ENCODE assay signal across 10 cellular contexts in genomic region chr11:67355794-67356550, GRCh38. TPM values are rescaled to one million over a fixed set of nuclear protein-coding genes. Genes with fewer than 3 reads are reported as not detected.
DNase-seq lines count a peak whose midpoint lies in the region; ATAC-seq, FAIRE-seq and TF ChIP-seq lines count a peak whose summit lies in the region.
"Had no signal": no experiment of that assay in that cellular context is flagged by ENCODE, and none has a peak within 500 bp of the region (broad histone marks: within the 10 kb centered on the region; RNA-seq: fewer than 3 reads in every experiment).

No MANE protein-coding gene starts in this region.

- TF ChIP-seq CTCF in K562 (IDR thresholded peaks at IDR 0.05 in 2 of 3, conservative IDR thresholded peaks at IDR 0.05 in 1 of 3; ENCODE audit: insufficient read depth in 2 of 3, low read depth in 1 of 3, low read length in 3 of 3) = no peak
- TF ChIP-seq CTCF in mucosa of descending colon (IDR thresholded peaks at IDR 0.05) = no peak
- TF ChIP-seq CTCF in upper lobe of right lung (IDR thresholded peaks at IDR 0.05) = no peak
- no peak for TF ChIP-seq CTCF in omental fat pad (IDR thresholded peaks at IDR 0.05)

- TF ChIP-seq RAD21 in K562 (CRISPR knock-in tag; conservative IDR thresholded peaks at IDR 0.05 in 1 of 2, IDR thresholded peaks at IDR 0.05 in 1 of 2) = no peak

- TF ChIP-seq EP300 in K562 (IDR thresholded peaks at IDR 0.05; ENCODE audit: low read length) = no peak

- H3K9me3 Mint-ChIP-seq in activated naive CD4-positive, alpha-beta T cell treated with anti-CD3 and anti-CD28 coated beads for 36 hours = no peaks in the 10 kb centered on the region

- H2AFZ ChIP-seq in K562 (ENCODE audit: low read depth, low read length) = 0 out of 2 replicates have a peak overlapping the region, but pooled peaks have one; percentile 51

- H3K9me3 ChIP-seq in K562 (replicated peaks; ENCODE audit: control insufficient read depth, insufficient read depth, low read depth, low read length) (no peaks in the 10 kb centered on the region), mucosa of descending colon (no peaks in the 10 kb centered on the region), upper lobe of right lung (no peaks in the 10 kb centered on the region)

- 67% methylated on average over 4 of the region's 4 CpGs for WGBS in K562 (ENCODE audit: insufficient coverage, low coverage, missing lambda C conversion rate)

- no peak for DNase-seq in activated naive CD4-positive, alpha-beta T cell treated with anti-CD3 and anti-CD28 coated beads for 36 hours
- no peak for DNase-seq in activated naive CD4-positive, alpha-beta T cell treated with Interleukin-2 at 50 U/mL for 16 hours
- DNase-seq in K562 (ENCODE audit: extremely low read depth in 1 of 4, low spot score in 3 of 4) (peak in 1 of 4 experiments; percentile 1), mucosa of descending colon (peak; percentile 42 to 64 (median 53)), upper lobe of right lung (peak; percentile 47), omental fat pad (ENCODE audit: low spot score) (no peak), HuH-7 (ENCODE audit: low spot score) (no peak), DMS153 (lab: John Stamatoyannopoulos, UW) (no peak)
- DNase-seq: cortex of kidney had no signal

- no peak for TF ChIP-seq POLR2A in K562 (conservative IDR thresholded peaks at IDR 0.05)

- no peak overlapping the region for H3K4me3 ChIP-seq in K562
- no peak overlapping the region for H3K4me3 ChIP-seq in mucosa of descending colon
- H3K4me3 ChIP-seq in upper lobe of right lung = no peak overlapping the region

- ATAC-seq in K562 = no peak
- ATAC-seq in mucosa of descending colon = peak; percentile 8
- no peak for ATAC-seq in upper lobe of right lung
- no peak for ATAC-seq in omental fat pad (ENCODE audit: low FRiP score)

- no peak for FAIRE-seq in K562 (lab: Jason Lieb, UNC)

- H3K9ac ChIP-seq in K562 (ENCODE audit: insufficient read depth in 1 of 2, low read depth in 2 of 2, low read length in 2 of 2) = peak overlapping the region; percentile 80 to 87

- no peaks in the 10 kb centered on the region for H3K27me3 ChIP-seq in K562 (ENCODE audit: control insufficient read depth in 2 of 2, insufficient read depth in 2 of 2, low read length in 2 of 2)
- no peaks in the 10 kb centered on the region for H3K27me3 ChIP-seq in upper lobe of right lung

- peaks cover 37% of the 10 kb centered on the region for H3K4me1 Mint-ChIP-seq in activated naive CD4-positive, alpha-beta T cell treated with anti-CD3 and anti-CD28 coated beads for 36 hours (ENCODE audit: low read depth)

- BruUV-seq in K562 (replicated peaks; lab: Mats Ljungman, UMichigan) = no TSS peak

- H3K36me3 Mint-ChIP-seq in activated naive CD4-positive, alpha-beta T cell treated with anti-CD3 and anti-CD28 coated beads for 36 hours (ENCODE audit: low read depth) = no peaks in the 10 kb centered on the region

- CTCF ChIA-PET in activated naive CD4-positive, alpha-beta T cell treated with anti-CD3 and anti-CD28 coated beads for 36 hours (lab: Charles Lee) = interaction anchor here (0.7 to 17.3 kb wide), 17 partner anchors 8 to 228 kb away, joined by 3 to 636 read pairs (median 4); partner anchors contain the start of genes CLCF1, GSTP1, PPP1CA and RAD9A
- CTCF ChIA-PET in K562 (lab: Yijun Ruan, JAX; ENCODE audit: low intra/inter-chr PET ratio) = interaction anchor here (1.1 to 3.7 kb wide), 4 partner anchors 18 to 29 kb away, joined by 3 to 41 read pairs (median 14); partner anchors contain the start of gene CLCF1

- H3K4me1 ChIP-seq in K562 (replicated peaks in 1 of 2; ENCODE audit: control insufficient read depth in 2 of 2, insufficient read depth in 2 of 2, low read length in 2 of 2) = peaks cover 50 to 62% of the 10 kb centered on the region in 2 experiments
- peaks cover 52% of the 10 kb centered on the region for H3K4me1 ChIP-seq in mucosa of descending colon (ENCODE audit: low read depth)
- H3K4me1 ChIP-seq in upper lobe of right lung = peaks cover 60% of the 10 kb centered on the region

- POLR2A ChIA-PET in K562 (lab: Yijun Ruan, JAX) = interaction anchor here (0.5 to 0.9 kb wide), 6 partner anchors 9 to 1851 kb away, joined by 3 to 4 read pairs (median 3); no protein-coding TSS in a partner anchor

- H3K4me2 ChIP-seq in K562 (ENCODE audit: insufficient read depth, low read length) = no peak overlapping the region; the same call in 1 of the 2 replicates

- H3K36me3 ChIP-seq in K562 (ENCODE audit: control insufficient read depth, insufficient read depth, low read length) = peaks cover 4% of the 10 kb centered on the region; the same call in 1 of the 3 replicates
- no peaks in the 10 kb centered on the region for H3K36me3 ChIP-seq in mucosa of descending colon (ENCODE audit: low read depth)
- H3K36me3 ChIP-seq in upper lobe of right lung = no peaks in the 10 kb centered on the region

- intact Hi-C loops in activated naive CD4-positive, alpha-beta T cell treated with anti-CD3 and anti-CD28 coated beads for 36 hours (cut with micrococcal nuclease) = no loop called here
- intact Hi-C loops in K562 (cut with micrococcal nuclease) (loop anchor here (5.0 kb wide), 1 partner anchor 151 kb away; the partner anchor contains the start of genes CDK2AP2 and PITPNM1), mucosa of descending colon (cut with DNase I, micrococcal nuclease) (no loop called here), upper lobe of right lung (cut with DNase I) (no loop called here)

- peak overlapping the region; percentile 60 for H3K27ac Mint-ChIP-seq in activated naive CD4-positive, alpha-beta T cell treated with anti-CD3 and anti-CD28 coated beads for 36 hours

- peaks cover 8% of the 10 kb centered on the region for H3K79me2 ChIP-seq in K562 (ENCODE audit: control insufficient read depth, insufficient read depth, low read length)

- no peak overlapping the region for H3K4me3 Mint-ChIP-seq in activated naive CD4-positive, alpha-beta T cell treated with anti-CD3 and anti-CD28 coated beads for 36 hours

- no peaks in the 10 kb centered on the region for H3K9me1 ChIP-seq in K562 (ENCODE audit: control insufficient read depth, insufficient read depth, low read length)

- H3K27ac ChIP-seq in K562 (ENCODE audit: extremely low read depth, low read depth, low read length) (peak overlapping the region; percentile 92), upper lobe of right lung (peak overlapping the region; percentile 99)

- H4K20me1 ChIP-seq in K562 (replicated peaks; ENCODE audit: control insufficient read depth, insufficient read depth, low read length) = no peaks in the 10 kb centered on the region

- in situ Hi-C loops in K562 (cut with MboI) = no loop called here

- no peaks in the 10 kb centered on the region for H3K27me3 Mint-ChIP-seq in activated naive CD4-positive, alpha-beta T cell treated with anti-CD3 and anti-CD28 coated beads for 36 hours (ENCODE audit: low read depth)

RNA-seq across cellular contexts. Expression of gene POLD4, which starts 2.6 kb away (rescaled TPM):
- total RNA-seq in activated naive CD4-positive, alpha-beta T cell treated with anti-CD3 and anti-CD28 coated beads for 36 hours = 10 to 100 TPM; 40.7 to 42.0 TPM
- total RNA-seq in K562 (2011; cell fraction: chromatin; rRNA removed; ENCODE audit: low replicate concordance) = 26.2 and 67.4 TPM in 2 replicates
- 64.6 and 81.5 TPM in 2 replicates for total RNA-seq in K562 (2011; cell fraction: nucleolus; rRNA removed)
- total RNA-seq in K562 (2011; cell fraction: nucleoplasm; rRNA removed) = 46.1 and 55.9 TPM in 2 replicates
- total RNA-seq in K562 (2014; rRNA removed) = 53.6 and 56.2 TPM in 2 replicates
- total RNA-seq in K562 (2014; rRNA removed; fragmentation: Illumina TruSeq; extraction: Trizol) = 8.3 and 9.9 TPM in 2 replicates
- 18.3 and 18.7 TPM in 2 replicates for total RNA-seq in K562 (2015; rRNA removed; fragmentation: Illumina TruSeq; extraction: Trizol)
- total RNA-seq in K562 (2021) = 32.7 and 42.1 TPM in 2 replicates
- 39.4 and 42.2 TPM in 2 replicates for polyA plus RNA-seq in K562 (2011; rRNA removed)
- polyA plus RNA-seq in K562 (2011; cell fraction: cytosol; rRNA removed) = 73.0 and 175 TPM in 2 replicates
- polyA plus RNA-seq in K562 (2011; cell fraction: nucleus; rRNA removed) = 55.9 and 110 TPM in 2 replicates
- 66.3 and 137 TPM in 2 replicates for polyA plus RNA-seq in K562 (2012)
- polyA plus RNA-seq in K562 (2014; fragmentation: Illumina TruSeq; extraction: Trizol) = 10.6 and 25.7 TPM in 2 replicates
- polyA plus RNA-seq in K562 (2014; fragmentation: Nextera tagmentation; extraction: Ambion mirVana) = 1 to 10 TPM; 5.8 to 6.1 TPM
- polyA plus RNA-seq in K562 (2014; rRNA removed) = 64.5 and 69.7 TPM in 2 replicates
- polyA minus RNA-seq in K562 (2011; rRNA and poly(A)+ RNA removed) = 6.7 and 10.2 TPM in 2 replicates
- polyA minus RNA-seq in K562 (2011; cell fraction: cytosol; rRNA and poly(A)+ RNA removed) = 21.3 and 21.8 TPM in 2 replicates
- 27.2 and 29.6 TPM in 2 replicates for polyA minus RNA-seq in K562 (2011; cell fraction: nucleus; rRNA and poly(A)+ RNA removed)
- 100 to 1,000 TPM; 130 to 266 (median 201) TPM for total RNA-seq in mucosa of descending colon
- total RNA-seq in upper lobe of right lung = 69.3 TPM
- 100 to 1,000 TPM in 1 of 4 donors, 10 to 100 TPM in 3; 67.5 to 141 (median 81.9) TPM for total RNA-seq in omental fat pad

RNA-seq across cellular contexts. Expression of gene CLCF1, which starts 17.4 kb away (rescaled TPM):
- not detected for total RNA-seq in activated naive CD4-positive, alpha-beta T cell treated with anti-CD3 and anti-CD28 coated beads for 36 hours
- total RNA-seq in K562 (2011; cell fraction: chromatin; rRNA removed; ENCODE audit: low replicate concordance) = 4.3 and 8.4 TPM in 2 replicates
- total RNA-seq in K562 (2011; cell fraction: nucleolus; rRNA removed) = 3.4 and 5.3 TPM in 2 replicates
- 3.7 and 8.0 TPM in 2 replicates for total RNA-seq in K562 (2011; cell fraction: nucleoplasm; rRNA removed)
- 2.4 and 3.2 TPM in 2 replicates for total RNA-seq in K562 (2014; rRNA removed)
- total RNA-seq in K562 (2014; rRNA removed; fragmentation: Illumina TruSeq; extraction: Trizol) = 1.1 and 1.2 TPM in 2 replicates
- total RNA-seq in K562 (2015; rRNA removed; fragmentation: Illumina TruSeq; extraction: Trizol) = 1.9 and 2.0 TPM in 2 replicates
- 3.6 and 4.3 TPM in 2 replicates for total RNA-seq in K562 (2021)
- polyA plus RNA-seq in K562 (2011; rRNA removed) = 3.0 and 4.1 TPM in 2 replicates
- polyA plus RNA-seq in K562 (2011; cell fraction: cytosol; rRNA removed) = 5.7 and 8.8 TPM in 2 replicates
- polyA plus RNA-seq in K562 (2011; cell fraction: nucleus; rRNA removed) = 9.3 and 20.8 TPM in 2 replicates
- 2.9 and 5.3 TPM in 2 replicates for polyA plus RNA-seq in K562 (2012)
- polyA plus RNA-seq in K562 (2014; fragmentation: Illumina TruSeq; extraction: Trizol) = 3.1 and 3.6 TPM in 2 replicates
- under 1 TPM; 0.49 to 0.80 TPM for polyA plus RNA-seq in K562 (2014; fragmentation: Nextera tagmentation; extraction: Ambion mirVana)
- 3.8 and 5.8 TPM in 2 replicates for polyA plus RNA-seq in K562 (2014; rRNA removed)
- 0.78 and 2.1 TPM in 2 replicates for polyA minus RNA-seq in K562 (2011; rRNA and poly(A)+ RNA removed)
- 2.4 and 4.2 TPM in 2 replicates for polyA minus RNA-seq in K562 (2011; cell fraction: cytosol; rRNA and poly(A)+ RNA removed)
- 1.7 and 1.8 TPM in 2 replicates for polyA minus RNA-seq in K562 (2011; cell fraction: nucleus; rRNA and poly(A)+ RNA removed)
- 1 to 10 TPM; 2.2 to 3.0 (median 2.7) TPM for total RNA-seq in mucosa of descending colon
- 4.0 TPM for total RNA-seq in upper lobe of right lung
- total RNA-seq in omental fat pad = 10 to 100 TPM in 3 of 4 donors, 1 to 10 TPM in 1; 4.1 to 51.4 (median 25.1) TPM

RNA-seq across cellular contexts. Expression of gene RAD9A, which starts 35.8 kb away (rescaled TPM):
- 10 to 100 TPM; 29.5 to 30.7 TPM for total RNA-seq in activated naive CD4-positive, alpha-beta T cell treated with anti-CD3 and anti-CD28 coated beads for 36 hours
- 59.7 and 169 TPM in 2 replicates for total RNA-seq in K562 (2011; cell fraction: chromatin; rRNA removed; ENCODE audit: low replicate concordance)
- total RNA-seq in K562 (2011; cell fraction: nucleolus; rRNA removed) = 116 and 126 TPM in 2 replicates
- 63.0 and 77.4 TPM in 2 replicates for total RNA-seq in K562 (2011; cell fraction: nucleoplasm; rRNA removed)
- total RNA-seq in K562 (2014; rRNA removed) (17.1 and 25.1 TPM in 2 replicates), K562 (2014; rRNA removed; fragmentation: Illumina TruSeq; extraction: Trizol) (5.7 and 6.7 TPM in 2 replicates), K562 (2015; rRNA removed; fragmentation: Illumina TruSeq; extraction: Trizol) (15.3 and 16.1 TPM in 2 replicates), K562 (2021) (33.3 and 41.2 TPM in 2 replicates), mucosa of descending colon (10 to 100 TPM; 27.9 to 39.3 (median 29.1) TPM), upper lobe of right lung (20.7 TPM), omental fat pad (10 to 100 TPM in 2 of 4 donors, 1 to 10 TPM in 2; 5.5 to 18.0 (median 10.4) TPM)
- polyA plus RNA-seq in K562 (2011; rRNA removed) (16.0 and 30.7 TPM in 2 replicates), K562 (2014; fragmentation: Illumina TruSeq; extraction: Trizol) (27.3 and 29.2 TPM in 2 replicates), K562 (2014; fragmentation: Nextera tagmentation; extraction: Ambion mirVana) (1 to 10 TPM; 1.4 to 1.5 TPM), K562 (2014; rRNA removed) (35.9 and 39.7 TPM in 2 replicates)
- polyA plus RNA-seq in K562 (2011; cell fraction: cytosol; rRNA removed) = 23.8 and 34.6 TPM in 2 replicates
- polyA plus RNA-seq in K562 (2011; cell fraction: nucleus; rRNA removed) = 98.1 and 127 TPM in 2 replicates
- 33.0 and 38.6 TPM in 2 replicates for polyA plus RNA-seq in K562 (2012)
- polyA minus RNA-seq in K562 (2011; rRNA and poly(A)+ RNA removed) = 5.2 and 7.3 TPM in 2 replicates
- polyA minus RNA-seq in K562 (2011; cell fraction: cytosol; rRNA and poly(A)+ RNA removed) = 15.1 and 20.2 TPM in 2 replicates
- 22.5 and 24.4 TPM in 2 replicates for polyA minus RNA-seq in K562 (2011; cell fraction: nucleus; rRNA and poly(A)+ RNA removed)

RNA-seq across cellular contexts. Expression of gene PPP1CA, which starts 45.7 kb away (rescaled TPM):
- 100 to 1,000 TPM; 202 to 204 TPM for total RNA-seq in activated naive CD4-positive, alpha-beta T cell treated with anti-CD3 and anti-CD28 coated beads for 36 hours
- total RNA-seq in K562 (2011; cell fraction: chromatin; rRNA removed; ENCODE audit: low replicate concordance) = 37.0 and 127 TPM in 2 replicates
- 133 and 148 TPM in 2 replicates for total RNA-seq in K562 (2011; cell fraction: nucleolus; rRNA removed)
- 56.8 and 75.5 TPM in 2 replicates for total RNA-seq in K562 (2011; cell fraction: nucleoplasm; rRNA removed)
- total RNA-seq in K562 (2014; rRNA removed) (228 and 302 TPM in 2 replicates), K562 (2014; rRNA removed; fragmentation: Illumina TruSeq; extraction: Trizol) (104 and 122 TPM in 2 replicates), K562 (2015; rRNA removed; fragmentation: Illumina TruSeq; extraction: Trizol) (188 and 200 TPM in 2 replicates), K562 (2021) (235 and 242 TPM in 2 replicates), mucosa of descending colon (100 to 1,000 TPM; 130 to 239 (median 209) TPM), upper lobe of right lung (134 TPM), omental fat pad (100 to 1,000 TPM in 2 of 4 donors, 10 to 100 TPM in 2; 91.9 to 110 (median 97.6) TPM)
- polyA plus RNA-seq in K562 (2011; rRNA removed) (167 and 176 TPM in 2 replicates), K562 (2014; fragmentation: Illumina TruSeq; extraction: Trizol) (205 and 253 TPM in 2 replicates), K562 (2014; fragmentation: Nextera tagmentation; extraction: Ambion mirVana) (10 to 100 TPM; 18.2 to 51.4 TPM), K562 (2014; rRNA removed) (191 and 208 TPM in 2 replicates)
- 324 and 501 TPM in 2 replicates for polyA plus RNA-seq in K562 (2011; cell fraction: cytosol; rRNA removed)
- 128 and 201 TPM in 2 replicates for polyA plus RNA-seq in K562 (2011; cell fraction: nucleus; rRNA removed)
- polyA plus RNA-seq in K562 (2012) = 225 and 287 TPM in 2 replicates
- polyA minus RNA-seq in K562 (2011; rRNA and poly(A)+ RNA removed) = 80.8 and 116 TPM in 2 replicates
- polyA minus RNA-seq in K562 (2011; cell fraction: cytosol; rRNA and poly(A)+ RNA removed) = 120 and 127 TPM in 2 replicates
- 44.8 and 70.1 TPM in 2 replicates for polyA minus RNA-seq in K562 (2011; cell fraction: nucleus; rRNA and poly(A)+ RNA removed)

RNA-seq across cellular contexts. Expression of gene TBC1D10C, which starts 47.9 kb away (rescaled TPM):
- total RNA-seq in activated naive CD4-positive, alpha-beta T cell treated with anti-CD3 and anti-CD28 coated beads for 36 hours = 10 to 100 TPM; 73.7 to 81.4 TPM
- 0.39 and 3.0 TPM in 2 replicates for total RNA-seq in K562 (2011; cell fraction: chromatin; rRNA removed; ENCODE audit: low replicate concordance)
- total RNA-seq in K562 (2011; cell fraction: nucleolus; rRNA removed) = 1.8 and 3.3 TPM in 2 replicates
- 0.81 and 1.9 TPM in 2 replicates for total RNA-seq in K562 (2011; cell fraction: nucleoplasm; rRNA removed)
- total RNA-seq in K562 (2014; rRNA removed) (0.68 and 1.1 TPM in 2 replicates), K562 (2014; rRNA removed; fragmentation: Illumina TruSeq; extraction: Trizol) (0.22 and 0.26 TPM in 2 replicates), K562 (2015; rRNA removed; fragmentation: Illumina TruSeq; extraction: Trizol) (0.90 and 1.1 TPM in 2 replicates), K562 (2021) (1.2 and 1.5 TPM in 2 replicates), mucosa of descending colon (1 to 10 TPM; 5.0 to 8.4 (median 5.3) TPM), upper lobe of right lung (26.8 TPM), omental fat pad (1 to 10 TPM; 1.6 to 7.1 (median 3.4) TPM)
- polyA plus RNA-seq in K562 (2011; rRNA removed) (0.95 and 1.1 TPM in 2 replicates), K562 (2014; fragmentation: Illumina TruSeq; extraction: Trizol) (0.16 and 0.71 TPM in 2 replicates), K562 (2014; fragmentation: Nextera tagmentation; extraction: Ambion mirVana) (not detected), K562 (2014; rRNA removed) (0.93 and 1.7 TPM in 2 replicates)
- 1.1 and 2.0 TPM in 2 replicates for polyA plus RNA-seq in K562 (2011; cell fraction: cytosol; rRNA removed)
- 8.2 and 12.2 TPM in 2 replicates for polyA plus RNA-seq in K562 (2011; cell fraction: nucleus; rRNA removed)
- 1.2 and 2.3 TPM in 2 replicates for polyA plus RNA-seq in K562 (2012)
- 0.27 and 0.53 TPM in 2 replicates for polyA minus RNA-seq in K562 (2011; rRNA and poly(A)+ RNA removed)
- polyA minus RNA-seq in K562 (2011; cell fraction: cytosol; rRNA and poly(A)+ RNA removed) = not detected in 2 replicates
- 1.8 and 2.3 TPM in 2 replicates for polyA minus RNA-seq in K562 (2011; cell fraction: nucleus; rRNA and poly(A)+ RNA removed)
- polyA plus RNA-seq: BJ had no signal

Comparison
In these comparisons a context has a peak if more than half of its experiments do, and no peak if none do; other contexts are left out.
1. DNase-seq: peak in mucosa of descending colon (3 of 3) and upper lobe of right lung (single experiment); none in activated naive CD4-positive, alpha-beta T cell treated with anti-CD3 and anti-CD28 coated beads for 36 hours (single experiment), activated naive CD4-positive, alpha-beta T cell treated with Interleukin-2 at 50 U/mL for 16 hours (single experiment), omental fat pad (single experiment), HuH-7 (single experiment) and DMS153 (single experiment).